In the genomic region with DNA sequence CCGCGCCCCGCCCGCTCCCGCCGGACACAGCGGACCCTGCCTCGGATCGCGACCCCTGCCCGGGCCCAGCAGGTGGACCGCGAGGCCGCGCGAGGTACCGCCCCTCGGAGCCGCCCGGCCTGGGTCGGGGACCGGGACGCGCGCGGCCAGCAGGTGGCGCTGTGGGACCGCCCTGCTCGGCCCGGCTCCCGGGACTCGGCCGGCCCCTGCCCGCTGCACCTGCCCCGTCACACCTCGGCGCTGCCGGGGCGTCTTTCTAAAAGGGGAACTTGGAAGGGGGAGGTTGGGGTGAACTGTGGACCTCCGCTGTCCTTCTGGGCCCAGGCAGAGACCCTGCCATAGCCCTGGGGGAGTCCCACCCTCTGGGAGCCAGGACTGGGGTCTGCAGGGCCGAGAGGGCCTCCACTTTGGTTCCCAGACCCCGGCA, we compare ENCODE assay signal across 8 cellular contexts. TPM values are rescaled to one million over a fixed set of nuclear protein-coding genes. Genes with fewer than 3 reads are reported as not detected.
DNase-seq lines count a peak whose midpoint lies in the region; ATAC-seq and TF ChIP-seq lines count a peak whose summit lies in the region.

No MANE protein-coding gene starts in this region.

- H3K79me2 ChIP-seq in GM23338 (replicated peaks; ENCODE audit: insufficient read depth) (no peaks in the 10 kb centered on the region), PC-3 (ENCODE audit: low read length) (no peaks in the 10 kb centered on the region)

- no peak for TF ChIP-seq EP300 in sigmoid colon (IDR thresholded peaks at IDR 0.05)

- WGBS in sigmoid colon, 2 donors: 1 to 2% methylated on average over 42 of the region's 42 CpGs

- H3K4me1 ChIP-seq in GM23338 (ENCODE audit: insufficient read depth): no peaks in the 10 kb centered on the region; the same call in 1 of the 2 replicates
- peaks cover 14% of the 10 kb centered on the region for H3K4me1 ChIP-seq in PC-3 (ENCODE audit: insufficient read depth, low read length)
- peaks cover 0 to 30% (median 25%) of the 10 kb centered on the region in 4 donors for H3K4me1 ChIP-seq in sigmoid colon

- H3K4me3 Mint-ChIP-seq in GM23338 (no peak overlapping the region), glutamatergic neuron (ENCODE audit: unreplicated experiment) (no peak overlapping the region)
- H3K4me3 Mint-ChIP-seq in activated T-helper 2 cell treated with anti-CD3 and anti-CD28 coated beads, Interferon-gamma antibody, Interleukin-2, Interleukin-4, amounts not matched to agents 10 μg/mL and 5 μg/mL and 100 μg/mL, durations not matched to agents 14 hours and 24 hours and 36 hours (ENCODE audit: low read depth): no peak overlapping the region

- peak; percentile 46 to 80 for TF ChIP-seq CTCF in GM23338 (conservative IDR thresholded peaks at IDR 0.05; ENCODE audit: low read depth in 2 of 2)
- peak; percentile 57 for TF ChIP-seq CTCF in PC-3 (conservative IDR thresholded peaks at IDR 0.05; ENCODE audit: low read depth, low read length)
- TF ChIP-seq CTCF in glutamatergic neuron (IDR thresholded peaks at IDR 0.05; ENCODE audit: partially characterized antibody, unreplicated experiment): peak; percentile 97
- TF ChIP-seq CTCF in sigmoid colon (IDR thresholded peaks at IDR 0.05): peak in 3 of 4 experiments; percentile 24 to 92 (median 49)

- peaks cover 9% of the 10 kb centered on the region for H3K27me3 ChIP-seq in GM23338 (ENCODE audit: insufficient read depth)
- no peaks in the 10 kb centered on the region for H3K27me3 ChIP-seq in PC-3 (ENCODE audit: low read length)
- H3K27me3 ChIP-seq in sigmoid colon: peaks cover 7 to 17% (median 13%) of the 10 kb centered on the region in 3 donors

- POLR2A ChIA-PET in PC-3 (lab: Charles Lee; ENCODE audit: unreplicated experiment): no interaction called here

- H3K36me3 Mint-ChIP-seq in GM23338 (ENCODE audit: low read depth): peaks cover 2% of the 10 kb centered on the region; the same call in 1 of the 3 replicates
- H3K36me3 Mint-ChIP-seq in activated T-helper 2 cell treated with anti-CD3 and anti-CD28 coated beads, Interferon-gamma antibody, Interleukin-2, Interleukin-4, amounts not matched to agents 10 μg/mL and 5 μg/mL and 100 μg/mL, durations not matched to agents 14 hours and 24 hours and 36 hours (ENCODE audit: low read depth): peaks cover 20% of the 10 kb centered on the region
- no peaks in the 10 kb centered on the region for H3K36me3 Mint-ChIP-seq in glutamatergic neuron (ENCODE audit: unreplicated experiment)

- H3K27ac ChIP-seq in GM23338 (ENCODE audit: low read depth) (no peak overlapping the region), PC-3 (ENCODE audit: low read length) (no peak overlapping the region), sigmoid colon (no peak overlapping the region)

- H3K27me3 Mint-ChIP-seq in GM23338 (ENCODE audit: insufficient read depth, low read depth, poor library complexity): peaks cover 21% of the 10 kb centered on the region
- H3K27me3 Mint-ChIP-seq in activated T-helper 2 cell treated with anti-CD3 and anti-CD28 coated beads, Interferon-gamma antibody, Interleukin-2, Interleukin-4, amounts not matched to agents 10 μg/mL and 5 μg/mL and 100 μg/mL, durations not matched to agents 14 hours and 24 hours and 36 hours (ENCODE audit: low read depth): no peaks in the 10 kb centered on the region
- H3K27me3 Mint-ChIP-seq in glutamatergic neuron (ENCODE audit: unreplicated experiment): no peaks in the 10 kb centered on the region

- H3K9ac ChIP-seq in PC-3 (ENCODE audit: low read length): no peak overlapping the region

- CTCF ChIA-PET in PC-3 (lab: Charles Lee): no interaction called here

- H3F3A ChIP-seq in GM23338 (replicated peaks; ENCODE audit: low read depth) (no peaks in the 10 kb centered on the region; the same call in 1 of the 2 replicates), PC-3 (ENCODE audit: low read length, unreplicated experiment) (no peaks in the 10 kb centered on the region)

- peak overlapping the region; percentile 41; the same call in 1 of the 2 replicates for H3K4me3 ChIP-seq in GM23338
- peak overlapping the region; percentile 53; the same call in 1 of the 2 replicates for H3K4me3 ChIP-seq in PC-3 (ENCODE audit: low read length)
- H3K4me3 ChIP-seq in sigmoid colon: peak overlapping the region in 1 of 4 donors; percentile 20

- intact Hi-C loops in PC-3 (cut with micrococcal nuclease) (no loop called here), sigmoid colon (cut with DNase I) (loop anchor here (1.0 to 10.0 kb wide), 3 partner anchors 63 to 255 kb away; a partner anchor contains a TSS)
- intact Hi-C loops in activated T-helper 2 cell treated with anti-CD3 and anti-CD28 coated beads, Interferon-gamma antibody, Interleukin-2, Interleukin-4, amounts not matched to agents 10 μg/mL and 5 μg/mL and 100 μg/mL, durations not matched to agents 14 hours and 24 hours and 36 hours (cut with micrococcal nuclease): loop anchor here (5.0 kb wide), 1 partner anchor 218 kb away; no protein-coding TSS in a partner anchor

- peaks cover 13% of the 10 kb centered on the region for H3K4me1 Mint-ChIP-seq in GM23338
- peaks cover 28% of the 10 kb centered on the region for H3K4me1 Mint-ChIP-seq in activated T-helper 2 cell treated with anti-CD3 and anti-CD28 coated beads, Interferon-gamma antibody, Interleukin-2, Interleukin-4, amounts not matched to agents 10 μg/mL and 5 μg/mL and 100 μg/mL, durations not matched to agents 14 hours and 24 hours and 36 hours (ENCODE audit: low read depth)
- H3K4me1 Mint-ChIP-seq in glutamatergic neuron (ENCODE audit: low read depth, unreplicated experiment): peaks cover 23% of the 10 kb centered on the region

- H3K4me2 ChIP-seq in GM23338 (peak overlapping the region; percentile 66; the same call in 1 of the 2 replicates), PC-3 (ENCODE audit: low read length) (peak overlapping the region; percentile 82)

- no peaks in the 10 kb centered on the region for H3K9me3 ChIP-seq in PC-3 (ENCODE audit: low read length)
- no peaks in the 10 kb centered on the region for H3K9me3 ChIP-seq in sigmoid colon

- H3K36me3 ChIP-seq in GM23338 (ENCODE audit: insufficient read depth) (no peaks in the 10 kb centered on the region), PC-3 (ENCODE audit: low read depth, low read length) (no peaks in the 10 kb centered on the region), sigmoid colon (peaks cover 0 to 10% (median 0%) of the 10 kb centered on the region in 4 donors)

- H2AFZ ChIP-seq in GM23338: 0 out of 2 replicates have a peak overlapping the region, but pooled peaks have one; percentile 59
- peak overlapping the region; percentile 57; the same call in 1 of the 2 replicates for H2AFZ ChIP-seq in PC-3 (ENCODE audit: low read length)

- TF ChIP-seq POLR2A in sigmoid colon (IDR thresholded peaks at IDR 0.05): no peak

- ATAC-seq in GM23338: peak; percentile 85
- ATAC-seq in PC-3: peak; percentile 74
- no peak for ATAC-seq in HG03469 (IDR thresholded peaks at IDR 0.05; ENCODE audit: unreplicated experiment)

- H3K9me2 ChIP-seq in GM23338 (ENCODE audit: insufficient read depth): no peaks in the 10 kb centered on the region
- H3K9me2 ChIP-seq in PC-3 (replicated peaks; ENCODE audit: low read length): no peaks in the 10 kb centered on the region

- H3K9me3 Mint-ChIP-seq in GM23338: no peaks in the 10 kb centered on the region
- H3K9me3 Mint-ChIP-seq in activated T-helper 2 cell treated with anti-CD3 and anti-CD28 coated beads, Interferon-gamma antibody, Interleukin-2, Interleukin-4, amounts not matched to agents 10 μg/mL and 5 μg/mL and 100 μg/mL, durations not matched to agents 14 hours and 24 hours and 36 hours: no peaks in the 10 kb centered on the region
- H3K9me3 Mint-ChIP-seq in glutamatergic neuron (ENCODE audit: unreplicated experiment): peaks cover 5% of the 10 kb centered on the region

- H3K27ac Mint-ChIP-seq in GM23338: no peak overlapping the region
- no peak overlapping the region for H3K27ac Mint-ChIP-seq in activated T-helper 2 cell treated with anti-CD3 and anti-CD28 coated beads, Interferon-gamma antibody, Interleukin-2, Interleukin-4, amounts not matched to agents 10 μg/mL and 5 μg/mL and 100 μg/mL, durations not matched to agents 14 hours and 24 hours and 36 hours
- no peak overlapping the region for H3K27ac Mint-ChIP-seq in glutamatergic neuron (ENCODE audit: unreplicated experiment)

- DNase-seq in CD1c-positive myeloid dendritic cell (ENCODE audit: extremely low spot score) (peak; percentile 75), GM23338 (ENCODE audit: low spot score) (peak; percentile 81), PC-3 (peak; percentile 62), glutamatergic neuron (peak; percentile 85), sigmoid colon (peak; percentile 80), GOT3 (lab: John Stamatoyannopoulos, UW) (no peak)
- DNase-seq in activated T-helper 2 cell treated with anti-CD3 and anti-CD28 coated beads, Interferon-gamma antibody, Interleukin-2, Interleukin-4, amounts not matched to agents 10 μg/mL and 5 μg/mL and 100 μg/mL, durations not matched to agents 14 hours and 24 hours and 36 hours (ENCODE audit: low spot score): peak; percentile 66

- no TSS peak for BruUV-seq in PC-3 (replicated peaks; lab: Mats Ljungman, UMichigan)

- no peaks in the 10 kb centered on the region for H4K20me1 ChIP-seq in GM23338 (replicated peaks; ENCODE audit: insufficient read depth)
- no peaks in the 10 kb centered on the region for H4K20me1 ChIP-seq in PC-3 (ENCODE audit: low read length)

RNA-seq across cellular contexts. Expression of a gene that starts 11.1 kb away (rescaled TPM):
- 34.4 and 35.7 TPM in 2 replicates for total RNA-seq in GM23338 (2014; rRNA removed; shearing (Covaris generic))
- polyA plus RNA-seq in GM23338 (2016; fragmentation: Nextera tagmentation; extraction: Ambion mirVana) (47.7 and 49.4 TPM in 2 replicates), sigmoid colon (10 to 100 TPM in 2 of 3 donors, 1 to 10 TPM in 1; 9.2 to 97.7 (median 11.4) TPM)
- total RNA-seq in PC-3 (2014; rRNA removed) (71.3 and 85.6 TPM in 2 replicates), glutamatergic neuron (ENCODE audit: unreplicated experiment) (24.9 TPM), sigmoid colon (10 to 100 TPM; 15.5 to 26.5 (median 23.1) TPM)
- total RNA-seq in activated T-helper 2 cell treated with anti-CD3 and anti-CD28 coated beads, Interferon-gamma antibody, Interleukin-2, Interleukin-4, amounts not matched to agents 10 μg/mL and 5 μg/mL and 100 μg/mL, durations not matched to agents 14 hours and 24 hours and 36 hours: 49.9 and 52.9 TPM in 2 replicates

RNA-seq across cellular contexts. Expression of a gene that starts 11.3 kb away (rescaled TPM):
- 23.3 and 26.9 TPM in 2 replicates for total RNA-seq in GM23338 (2014; rRNA removed; shearing (Covaris generic))
- polyA plus RNA-seq in GM23338 (2016; fragmentation: Nextera tagmentation; extraction: Ambion mirVana) (18.7 and 21.8 TPM in 2 replicates), sigmoid colon (10 to 100 TPM in 1 of 3 donors, 1 to 10 TPM in 2; 1.8 to 15.9 (median 2.1) TPM)
- total RNA-seq in PC-3 (2014; rRNA removed) (10.7 and 12.1 TPM in 2 replicates), glutamatergic neuron (ENCODE audit: unreplicated experiment) (14.7 TPM), sigmoid colon (10 to 100 TPM; 11.4 to 23.9 (median 15.4) TPM)
- 15.5 and 16.5 TPM in 2 replicates for total RNA-seq in activated T-helper 2 cell treated with anti-CD3 and anti-CD28 coated beads, Interferon-gamma antibody, Interleukin-2, Interleukin-4, amounts not matched to agents 10 μg/mL and 5 μg/mL and 100 μg/mL, durations not matched to agents 14 hours and 24 hours and 36 hours

RNA-seq across cellular contexts. Expression of a gene that starts 31.0 kb away (rescaled TPM):
- 30.6 and 37.3 TPM in 2 replicates for total RNA-seq in GM23338 (2014; rRNA removed; shearing (Covaris generic))
- polyA plus RNA-seq in GM23338 (2016; fragmentation: Nextera tagmentation; extraction: Ambion mirVana) (17.7 and 18.8 TPM in 2 replicates), sigmoid colon (100 to 1,000 TPM in 1 of 3 donors, 10 to 100 TPM in 2; 34.8 to 126 (median 60.1) TPM)
- total RNA-seq in PC-3 (2014; rRNA removed) (61.7 and 72.8 TPM in 2 replicates), glutamatergic neuron (ENCODE audit: unreplicated experiment) (32.3 TPM), sigmoid colon (10 to 100 TPM; 26.3 to 50.0 (median 41.8) TPM)
- total RNA-seq in activated T-helper 2 cell treated with anti-CD3 and anti-CD28 coated beads, Interferon-gamma antibody, Interleukin-2, Interleukin-4, amounts not matched to agents 10 μg/mL and 5 μg/mL and 100 μg/mL, durations not matched to agents 14 hours and 24 hours and 36 hours: 215 TPM in 2 replicates
